Comparison of ENCODE assay signal across 8 cellular contexts in genomic region chr6:113857565-113858066, GRCh38. TPM values are rescaled to one million over a fixed set of nuclear protein-coding genes. Genes with fewer than 3 reads are reported as not detected.
A peak's percentile ranks its signal among the peaks of the same experiment; 100 is the strongest.
DNase-seq lines count a peak whose midpoint lies in the region; ATAC-seq and TF ChIP-seq lines count a peak whose summit lies in the region.

No MANE protein-coding gene starts in this region.

- peak overlapping the region; percentile 76 for H3K23ac ChIP-seq in H9 (ENCODE audit: insufficient read length, low read depth, low read length)

- H2BK20ac ChIP-seq in H9 (ENCODE audit: low read depth, low read length, poor library complexity, severe bottlenecking) = no peak overlapping the region

- H3K27ac ChIP-seq in H9 (ENCODE audit: insufficient read length, low read depth, low read length) = peak overlapping the region; percentile 74
- H3K27ac ChIP-seq in adipose tissue (ENCODE audit: low read depth, low read length) = peak overlapping the region; percentile 88

- peak overlapping the region; percentile 100 for H3K9ac ChIP-seq in H9 (ENCODE audit: extremely low read depth, insufficient read length, low read length)

- no peaks in the 10 kb centered on the region for H3K4me1 ChIP-seq in H9 (ENCODE audit: insufficient read depth, low read length)

- H3K27me3 ChIP-seq in H9 (ENCODE audit: insufficient read depth, low read length) = peaks cover 18% of the 10 kb centered on the region

- H3K36me3 Mint-ChIP-seq in H9 (ENCODE audit: insufficient read depth in 1 of 3, low read depth in 3 of 3) = peaks cover 15 to 31% (median 27%) of the 10 kb centered on the region in 3 experiments

- H2BK12ac ChIP-seq in H9 (ENCODE audit: insufficient read length, low read depth, low read length) = peak overlapping the region; percentile 85

- H3K9me3 ChIP-seq in H9 (ENCODE audit: control insufficient read depth, low read depth, low read length) = no peaks in the 10 kb centered on the region

- H3K4me3 ChIP-seq in iPS-11a (ENCODE audit: low read depth, low read length) = peak overlapping the region; percentile 98

- H3K4me1 Mint-ChIP-seq in H9 = peaks cover 8 to 23% of the 10 kb centered on the region in 2 experiments
- H3K4me1 Mint-ChIP-seq in stimulated activated naive CD8-positive, alpha-beta T cell treated with anti-CD3 and anti-CD28 coated beads, Interleukin-15, amount 100 ng/mL, for 72 hours = peaks cover 5% of the 10 kb centered on the region

- H3T11ph ChIP-seq in H9 (ENCODE audit: low read length) = peak overlapping the region; percentile 98

- H2AK5ac ChIP-seq in H9 (ENCODE audit: insufficient read length, low read length) = peak overlapping the region; percentile 91

- H3K14ac ChIP-seq in H9 (ENCODE audit: insufficient read depth, low read length) = peak overlapping the region; percentile 100

- H2BK5ac ChIP-seq in H9 (ENCODE audit: insufficient read length, low read length) = peak overlapping the region; percentile 90

- peak overlapping the region; percentile 99 for H2BK120ac ChIP-seq in H9 (ENCODE audit: low read depth, low read length, poor library complexity, severe bottlenecking)

- H3K9me3 Mint-ChIP-seq in H9 = peaks cover 0 to 4% of the 10 kb centered on the region in 2 experiments; a peak in 2 of 5 replicates
- no peaks in the 10 kb centered on the region for H3K9me3 Mint-ChIP-seq in stimulated activated naive CD8-positive, alpha-beta T cell treated with anti-CD3 and anti-CD28 coated beads, Interleukin-15, amount 100 ng/mL, for 72 hours

- H3K4me3 Mint-ChIP-seq in H9 = no peak overlapping the region
- no peak overlapping the region for H3K4me3 Mint-ChIP-seq in stimulated activated naive CD8-positive, alpha-beta T cell treated with anti-CD3 and anti-CD28 coated beads, Interleukin-15, amount 100 ng/mL, for 72 hours

- peak overlapping the region; percentile 99 for H3K18ac ChIP-seq in H9 (ENCODE audit: insufficient read length, low read depth, low read length)

- ATAC-seq in stimulated activated naive CD8-positive, alpha-beta T cell treated with anti-CD3 and anti-CD28 coated beads, Interleukin-15, amount 100 ng/mL, for 72 hours = no peak
- ATAC-seq in GM21423 (IDR thresholded peaks at IDR 0.05; ENCODE audit: unreplicated experiment) = no peak

- H3K56ac ChIP-seq in H9 (ENCODE audit: insufficient read length, low read depth, low read length) = peak overlapping the region; percentile 2

- H4K20me1 ChIP-seq in H9 (ENCODE audit: control insufficient read depth, insufficient read depth, insufficient read length) = no peaks in the 10 kb centered on the region

- H3K27me3 Mint-ChIP-seq in H9 (ENCODE audit: low read depth) = peaks cover 17% of the 10 kb centered on the region
- H3K27me3 Mint-ChIP-seq in stimulated activated naive CD8-positive, alpha-beta T cell treated with anti-CD3 and anti-CD28 coated beads, Interleukin-15, amount 100 ng/mL, for 72 hours = peaks cover 19% of the 10 kb centered on the region

- peak overlapping the region; percentile 99 for H4K5ac ChIP-seq in H9 (ENCODE audit: insufficient read length, low read depth, low read length)

- peaks cover 5% of the 10 kb centered on the region; the same call in 1 of the 2 replicates for H3K79me2 ChIP-seq in H9 (ENCODE audit: insufficient read depth, low read length)

- peaks cover 28% of the 10 kb centered on the region for H3K23me2 ChIP-seq in H9 (ENCODE audit: insufficient read length, low read depth, low read length, poor library complexity, severe bottlenecking)

- peak; percentile 15 for DNase-seq in Ammon's horn (ENCODE audit: low spot score)
- DNase-seq in H9 = no peak
- peak in 1 of 2 donors; percentile 29 for DNase-seq in stimulated activated naive CD8-positive, alpha-beta T cell treated with anti-CD3 and anti-CD28 coated beads, Interleukin-15, amount 100 ng/mL, for 72 hours
- DNase-seq in NCI-H1105 (lab: John Stamatoyannopoulos, UW) = no peak
- DNase-seq in glomerular visceral epithelial cell (ENCODE audit: extremely low spot score) = no peak

- no peak overlapping the region; a peak in 2 of 7 replicates for H3K27ac Mint-ChIP-seq in H9
- peak overlapping the region; percentile 36 to 87 for H3K27ac Mint-ChIP-seq in stimulated activated naive CD8-positive, alpha-beta T cell treated with anti-CD3 and anti-CD28 coated beads, Interleukin-15, amount 100 ng/mL, for 72 hours

- TF ChIP-seq CTCF in H9 (conservative IDR thresholded peaks at IDR 0.05) = no peak

- H3K79me1 ChIP-seq in H9 (ENCODE audit: insufficient read depth, low read depth, low read length, poor library complexity, severe bottlenecking) = no peaks in the 10 kb centered on the region

- peak overlapping the region; percentile 69; the same call in 1 of the 2 replicates for H2BK15ac ChIP-seq in H9 (ENCODE audit: low read depth, low read length)

- no peak overlapping the region for H2AFZ ChIP-seq in H9 (ENCODE audit: low read length)

- no CpG with 5 or more reads among the region's 25 CpGs for WGBS in H9 (ENCODE audit: extremely low coverage, insufficient read length, low lambda C conversion rate)
- WGBS in adipose tissue, 3 donors = 0 to 2% (median 1%) methylated on average over 25 of the region's 25 CpGs

- peak overlapping the region; percentile 93 for H4K8ac ChIP-seq in H9 (replicated peaks; ENCODE audit: insufficient read length, low read depth, low read length)

- H3K4ac ChIP-seq in H9 (ENCODE audit: low read depth, low read length) = peak overlapping the region; percentile 100; the same call in 1 of the 2 replicates

- H3K4me2 ChIP-seq in H9 (ENCODE audit: insufficient read depth, insufficient read length, low read length) = peak overlapping the region; percentile 91

- peak overlapping the region; percentile 99 for H4K91ac ChIP-seq in H9 (ENCODE audit: insufficient read length, low read depth, low read length)

RNA-seq across cellular contexts. Expression of gene MARCKS, which starts 0.5 kb away (rescaled TPM):
- total RNA-seq in H9 (2021) = 164 and 165 TPM in 2 replicates
- polyA plus RNA-seq in adipose tissue = 10 to 100 TPM; 14.2 to 35.2 (median 15.0) TPM

Comparison
In these comparisons a context has a peak if more than half of its experiments do, and no peak if none do; other contexts are left out.
1. H3K27ac Mint-ChIP-seq: peak in stimulated activated naive CD8-positive, alpha-beta T cell treated with anti-CD3 and anti-CD28 coated beads, Interleukin-15, amount 100 ng/mL, for 72 hours (2 of 2); none in H9 (0 of 3).